Comparison of ENCODE assay signal across 28 cellular contexts in the genomic region with DNA sequence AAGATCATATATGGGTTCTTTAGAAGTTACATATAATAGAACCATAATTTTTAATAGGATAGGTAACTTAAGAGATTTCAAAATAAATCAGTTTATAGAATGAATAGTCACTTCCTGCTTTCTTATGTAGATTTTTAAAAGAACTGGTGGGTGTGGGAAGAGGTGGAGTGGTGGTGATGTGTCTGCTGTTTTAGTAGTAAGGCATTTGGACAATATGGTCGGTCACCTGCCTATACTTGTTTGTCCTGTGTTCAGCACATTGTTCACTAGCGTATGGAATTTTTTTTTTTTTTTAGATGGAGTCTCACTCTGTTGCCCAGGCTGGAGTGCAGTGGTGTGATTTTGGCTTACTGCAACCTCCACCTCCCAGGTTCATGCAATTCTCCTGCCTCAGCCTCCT. TPM values are rescaled to one million over a fixed set of nuclear protein-coding genes. Genes with fewer than 3 reads are reported as not detected.
"Had no signal": no experiment of that assay in that cellular context is flagged by ENCODE, and none has a peak within 500 bp of the region (broad histone marks: within the 10 kb centered on the region; RNA-seq: fewer than 3 reads in every experiment).

No MANE protein-coding gene starts in this region.

- H3K4me3 ChIP-seq: esophagus muscularis mucosa, heart right ventricle, lower lobe of right lung, ovary, psoas muscle, sigmoid colon, stomach, thyroid gland, vagina had no signal

- ATAC-seq: effector memory CD8-positive, alpha-beta T cell; heart right ventricle; left ventricle myocardium superior; lower lobe of right lung; natural killer cell; psoas muscle; right cardiac atrium; stimulated activated effector memory CD8-positive, alpha-beta T cell treated with anti-CD3 and anti-CD28 coated beads, Interleukin-12 subunit alpha, Interleukin-12 subunit beta, amount 100 ng/mL, for 72 hours had no signal

- H3K4me1 Mint-ChIP-seq: immature natural killer cell; memory B cell; natural killer cell; stimulated activated effector memory CD8-positive, alpha-beta T cell treated with anti-CD3 and anti-CD28 coated beads, Interleukin-12 subunit alpha, Interleukin-12 subunit beta, amount 100 ng/mL, for 72 hours had no signal

- H3K27me3 ChIP-seq: esophagus muscularis mucosa, heart right ventricle, ovary, sigmoid colon, stomach, thyroid gland, vagina had no signal

- H3K27ac Mint-ChIP-seq: effector memory CD8-positive, alpha-beta T cell; immature natural killer cell; memory B cell; natural killer cell; stimulated activated effector memory CD8-positive, alpha-beta T cell treated with anti-CD3 and anti-CD28 coated beads, Interleukin-12 subunit alpha, Interleukin-12 subunit beta, amount 100 ng/mL, for 72 hours had no signal

- H3K4me3 Mint-ChIP-seq: effector memory CD8-positive, alpha-beta T cell; immature natural killer cell; memory B cell; natural killer cell; stimulated activated effector memory CD8-positive, alpha-beta T cell treated with anti-CD3 and anti-CD28 coated beads, Interleukin-12 subunit alpha, Interleukin-12 subunit beta, amount 100 ng/mL, for 72 hours had no signal

- DNase-seq: cortex of kidney; effector memory CD8-positive, alpha-beta T cell; foreskin melanocyte; glutamatergic neuron; heart right ventricle; hippocampal formation; immature natural killer cell; islet precursor cell; left ventricle myocardium superior; lower lobe of right lung; natural killer cell; occipital lobe; ovary; posterior cingulate gyrus; psoas muscle; right cardiac atrium; sigmoid colon; stimulated activated CD4-positive, alpha-beta T cell treated with anti-CD3 and anti-CD28 coated beads, Interleukin-2, amount 100 ng/mL, for 24 hours; stimulated activated CD4-positive, alpha-beta T cell treated with anti-CD3 and anti-CD28 coated beads, Interleukin-4, amount 100 ng/mL, for 24 hours; stimulated activated naive CD4-positive, alpha-beta T cell treated with Interleukin-2 at 50 U/mL for 16 hours; stomach; thyroid gland; trophoblast cell had no signal

- H3K36me3 ChIP-seq: heart right ventricle, lower lobe of right lung, ovary, sigmoid colon, thyroid gland, vagina had no signal

- H3K4me1 ChIP-seq: heart right ventricle, lower lobe of right lung, psoas muscle, stomach, thyroid gland, vagina had no signal

- H3K27ac ChIP-seq: esophagus muscularis mucosa, heart right ventricle, lower lobe of right lung, ovary, psoas muscle, sigmoid colon, stomach, thyroid gland, vagina had no signal

- H3K27me3 Mint-ChIP-seq: effector memory CD8-positive, alpha-beta T cell; memory B cell had no signal

- FAIRE-seq: endometrium had no signal

- H3K9me3 Mint-ChIP-seq: effector memory CD8-positive, alpha-beta T cell; immature natural killer cell; memory B cell; natural killer cell; stimulated activated effector memory CD8-positive, alpha-beta T cell treated with anti-CD3 and anti-CD28 coated beads, Interleukin-12 subunit alpha, Interleukin-12 subunit beta, amount 100 ng/mL, for 72 hours had no signal

- H3K9me3 ChIP-seq: esophagus muscularis mucosa, heart right ventricle, lower lobe of right lung, ovary, psoas muscle, sigmoid colon, stomach, thyroid gland, vagina had no signal

- H3K36me3 Mint-ChIP-seq: natural killer cell; stimulated activated effector memory CD8-positive, alpha-beta T cell treated with anti-CD3 and anti-CD28 coated beads, Interleukin-12 subunit alpha, Interleukin-12 subunit beta, amount 100 ng/mL, for 72 hours had no signal

RNA-seq across cellular contexts. Expression of gene CCDC81, which starts 39.3 kb away (rescaled TPM):
- total RNA-seq: vagina had no signal
